In genomic region chrX:154436597-154437397, GRCh38 we compare ENCODE assay signal across 9 cellular contexts. TPM values are rescaled to one million over a fixed set of nuclear protein-coding genes. Genes with fewer than 3 reads are reported as not detected.
DNase-seq lines count a peak whose midpoint lies in the region; ATAC-seq, FAIRE-seq and TF ChIP-seq lines count a peak whose summit lies in the region.
"Had no signal": no experiment of that assay in that cellular context is flagged by ENCODE, and none has a peak within 500 bp of the region (broad histone marks: within the 10 kb centered on the region; RNA-seq: fewer than 3 reads in every experiment).

TSS of gene GDI1 (plus strand) at chrX:154437154. CDS start at chrX:154437255, 101 bp downstream.

- H3K27ac Mint-ChIP-seq in neural progenitor cell = peak within 1 kb of the TSS; percentile 99

- no peaks in the 10 kb centered on the region for H3K9me2 ChIP-seq in PC-3 (replicated peaks; ENCODE audit: low read length)

- no TSS peak for BruUV-seq in PC-3 (replicated peaks; lab: Mats Ljungman, UMichigan)

- H3K79me2 ChIP-seq in PC-3 (ENCODE audit: low read length) = peaks cover 39% of the 10 kb centered on the region
- H3K79me2 ChIP-seq in neural progenitor cell (ENCODE audit: low read depth) = peaks cover 36% of the 10 kb centered on the region

- H3K9ac ChIP-seq in PC-3 (ENCODE audit: low read length) (peak within 1 kb of the TSS; percentile 70), neural progenitor cell (peak within 1 kb of the TSS; percentile 75)

- DNase-seq in DMS153 (lab: John Stamatoyannopoulos, UW) (peak; percentile 22), PC-3 (peak; percentile 33), activated gamma-delta T cell (lab: John Stamatoyannopoulos, UW) (peak; percentile 58), foreskin fibroblast (peak in 1 of 2 donors; percentile 75), neural progenitor cell (ENCODE audit: low spot score) (peak; percentile 80), urothelium cell line (ENCODE audit: low spot score) (peak; percentile 71), NOMO-1 treated with DMSO at 0.1 percent for 48 hours (lab: John Stamatoyannopoulos, UW; ENCODE audit: unreplicated experiment) (no peak)

- H3K36me3 ChIP-seq in PC-3 (ENCODE audit: low read depth, low read length) = peaks cover 1% of the 10 kb centered on the region; the same call in 1 of the 2 replicates
- H3K36me3 ChIP-seq in neural progenitor cell = no peaks in the 10 kb centered on the region

- no peaks in the 10 kb centered on the region for H3K9me3 ChIP-seq in PC-3 (ENCODE audit: low read length)
- no peaks in the 10 kb centered on the region for H3K9me3 ChIP-seq in neural progenitor cell (ENCODE audit: low read depth)

- H4K20me1 ChIP-seq in PC-3 (ENCODE audit: low read length) = peaks cover 11% of the 10 kb centered on the region
- H4K20me1 ChIP-seq in neural progenitor cell (ENCODE audit: low read depth) = peaks cover 33% of the 10 kb centered on the region

- H3K27ac ChIP-seq in PC-3 (ENCODE audit: low read length) (peak within 1 kb of the TSS; percentile 43), neural progenitor cell (peak within 1 kb of the TSS; percentile 98)

- H3K4me3 ChIP-seq in PC-3 (ENCODE audit: low read length) (peak within 1 kb of the TSS; percentile 85), foreskin fibroblast (ENCODE audit: low read depth in 1 of 2, low read length in 2 of 2) (peak within 1 kb of the TSS; percentile 62 to 74), neural progenitor cell (peak within 1 kb of the TSS; percentile 71)

- H3K27me3 ChIP-seq in PC-3 (ENCODE audit: low read length) (no peaks in the 10 kb centered on the region), neural progenitor cell (no peaks in the 10 kb centered on the region)

- peaks cover 10% of the 10 kb centered on the region for H3K4me1 Mint-ChIP-seq in neural progenitor cell

- H3F3A ChIP-seq in PC-3 (ENCODE audit: low read length, unreplicated experiment) (no peaks in the 10 kb centered on the region), neural progenitor cell (ENCODE audit: low read depth) (peaks cover 8% of the 10 kb centered on the region)

- TF ChIP-seq CTCF in PC-3 (conservative IDR thresholded peaks at IDR 0.05; ENCODE audit: low read depth, low read length) = no peak
- no peak for TF ChIP-seq CTCF in foreskin fibroblast (IDR thresholded peaks at IDR 0.05; ENCODE audit: low read depth, low read length)
- TF ChIP-seq CTCF in neural progenitor cell (IDR thresholded peaks at IDR 0.05) = no peak

- peak within 1 kb of the TSS; percentile 98 for H3K4me2 ChIP-seq in PC-3 (ENCODE audit: low read length)
- peak within 1 kb of the TSS; percentile 86 for H3K4me2 ChIP-seq in neural progenitor cell

- POLR2A ChIA-PET in PC-3 (lab: Charles Lee; ENCODE audit: unreplicated experiment) = no interaction called here

- H3K27me3 Mint-ChIP-seq in neural progenitor cell (ENCODE audit: insufficient read depth, low read depth) = peaks cover 16% of the 10 kb centered on the region

- peaks cover 6% of the 10 kb centered on the region for H3K36me3 Mint-ChIP-seq in neural progenitor cell

- H2AFZ ChIP-seq in PC-3 (ENCODE audit: low read length) (peak within 1 kb of the TSS; percentile 53; the same call in 1 of the 2 replicates), neural progenitor cell (replicated peaks) (no peak within 1 kb of the TSS)

- FAIRE-seq in urothelium cell line (lab: Jason Lieb, UNC) = no peak
- FAIRE-seq: colon had no signal

- intact Hi-C loops in PC-3 (cut with micrococcal nuclease) = no loop called here

- peak; percentile 56 for ATAC-seq in HG02642 (IDR thresholded peaks at IDR 0.05; ENCODE audit: poor library complexity, unreplicated experiment)
- ATAC-seq in PC-3 = peak; percentile 59

- CTCF ChIA-PET in PC-3 (lab: Charles Lee) = no interaction called here

- peak within 1 kb of the TSS; percentile 92 for H3K4me3 Mint-ChIP-seq in neural progenitor cell

- peaks cover 29% of the 10 kb centered on the region for H3K9me3 Mint-ChIP-seq in neural progenitor cell

- H3K4me1 ChIP-seq in PC-3 (ENCODE audit: insufficient read depth, low read length) (peaks cover 12% of the 10 kb centered on the region), neural progenitor cell (no peaks in the 10 kb centered on the region)

RNA-seq across cellular contexts. Expression of gene GDI1, which starts in this region (rescaled TPM):
- total RNA-seq in PC-3 (2014; rRNA removed) (96.1 and 97.1 TPM in 2 replicates), neural progenitor cell (ENCODE audit: low replicate concordance) (119 and 244 TPM in 2 replicates)
